Comparison of ENCODE assay signal across 20 cellular contexts in genomic region chr10:33388805-33389204, GRCh38. TPM values are rescaled to one million over a fixed set of nuclear protein-coding genes. Genes with fewer than 3 reads are reported as not detected.
DNase-seq lines count a peak whose midpoint lies in the region; ATAC-seq and TF ChIP-seq lines count a peak whose summit lies in the region.
"Had no signal": no experiment of that assay in that cellular context is flagged by ENCODE, and none has a peak within 500 bp of the region (broad histone marks: within the 10 kb centered on the region; RNA-seq: fewer than 3 reads in every experiment).

No MANE protein-coding gene starts in this region.

- H3K4me1 Mint-ChIP-seq in activated T-cell treated with anti-CD3 and anti-CD28 coated beads, Interleukin-2, amount 50 U/mL, for 72 hours (ENCODE audit: low read depth) = no peaks in the 10 kb centered on the region
- H3K4me1 Mint-ChIP-seq: CD14-positive monocyte; CD8-positive, alpha-beta memory T cell had no signal

- H3K4me1 ChIP-seq in HEK293 (ENCODE audit: control insufficient read depth, insufficient read depth, low read length) = peaks cover 26% of the 10 kb centered on the region
- H3K4me1 ChIP-seq: BE2C; BLaER1 treated with 17β-estradiol and CSF1 and Interleukin-3, amounts not matched to agents 10 nM and 100 nM had no signal

- H3K27me3 Mint-ChIP-seq in activated T-cell treated with anti-CD3 and anti-CD28 coated beads, Interleukin-2, amount 50 U/mL, for 72 hours (ENCODE audit: low read depth) = peaks cover 59% of the 10 kb centered on the region

- no peak for ATAC-seq in activated T-cell treated with anti-CD3 and anti-CD28 coated beads, Interleukin-2, amount 50 U/mL, for 72 hours (replicated peaks in 1 of 2)
- ATAC-seq in sciatic nerve = peak; percentile 79
- ATAC-seq in GM21619 (IDR thresholded peaks at IDR 0.05; ENCODE audit: unreplicated experiment) = no peak
- no peak for ATAC-seq in GM21737 (IDR thresholded peaks at IDR 0.05; ENCODE audit: unreplicated experiment)
- ATAC-seq in GM18858 (IDR thresholded peaks at IDR 0.05; ENCODE audit: unreplicated experiment) = no peak

- POLR2A ChIA-PET in HEK293 (lab: Yijun Ruan, JAX) = no interaction called here

- CTCF ChIA-PET in HEK293 (lab: Yijun Ruan, JAX) = interaction anchor here (0.8 kb wide), 1 partner anchor 8 kb away, joined by 3 read pairs; no protein-coding TSS in a partner anchor

- H3K36me3 ChIP-seq in HEK293 (ENCODE audit: control insufficient read depth in 2 of 2, insufficient read depth in 1 of 2, low read length in 2 of 2) = no peaks in the 10 kb centered on the region
- H3K36me3 ChIP-seq: BE2C; BLaER1 treated with 17β-estradiol and CSF1 and Interleukin-3, amounts not matched to agents 10 nM and 100 nM had no signal

- intact Hi-C loops in sciatic nerve (cut with DNase I) = no loop called here

- no peak for DNase-seq in activated T-cell treated with anti-CD3 and anti-CD28 coated beads, Interleukin-2, amount 50 U/mL, for 72 hours
- DNase-seq in activated T-cell treated with anti-CD3 and anti-CD28 coated beads for 4 hours (no peak), medulla oblongata (ENCODE audit: extremely low spot score) (peak; percentile 3), sciatic nerve (ENCODE audit: low spot score) (no peak)
- DNase-seq: AML-193; BE2C; Calu3; CD4-positive, alpha-beta T cell; CD8-positive, alpha-beta memory T cell; DMS53; DMS79 treated with DMSO at 0.1 percent for 48 hours; H7; HCEC 1CT had no signal

- peaks cover 0 to 2% of the 10 kb centered on the region in 2 donors for H3K36me3 Mint-ChIP-seq in activated T-cell treated with anti-CD3 and anti-CD28 coated beads, Interleukin-2, amount 50 U/mL, for 72 hours (ENCODE audit: insufficient read depth in 2 of 2)
- H3K36me3 Mint-ChIP-seq: CD14-positive monocyte; CD8-positive, alpha-beta memory T cell had no signal

- no peak overlapping the region for H3K4me3 Mint-ChIP-seq in activated T-cell treated with anti-CD3 and anti-CD28 coated beads, Interleukin-2, amount 50 U/mL, for 72 hours
- H3K4me3 Mint-ChIP-seq: CD14-positive monocyte; CD4-positive, alpha-beta T cell; CD8-positive, alpha-beta memory T cell had no signal

- H3K4me3 ChIP-seq in HEK293 (ENCODE audit: low read depth, low read length) = no peak overlapping the region
- H3K4me3 ChIP-seq: BLaER1 treated with 17β-estradiol and CSF1 and Interleukin-3, amounts not matched to agents 10 nM and 100 nM had no signal

- H3K9me3 ChIP-seq in HEK293 (ENCODE audit: control insufficient read depth, insufficient read depth, low read depth, low read length) = no peaks in the 10 kb centered on the region
- H3K9me3 ChIP-seq: BE2C; BLaER1 treated with 17β-estradiol and CSF1 and Interleukin-3, amounts not matched to agents 10 nM and 100 nM had no signal

- no peak overlapping the region; the same call in 1 of the 2 replicates for H3K27ac ChIP-seq in HEK293 (ENCODE audit: extremely low read depth, low read depth, low read length)
- H3K27ac ChIP-seq: 22Rv1; BLaER1 treated with 17β-estradiol and CSF1 and Interleukin-3, amounts not matched to agents 10 nM and 100 nM had no signal

- no peak for TF ChIP-seq CTCF in HEK293 (tag by site-specific recombination; IDR thresholded peaks at IDR 0.05)

- no peaks in the 10 kb centered on the region for H3K9me3 Mint-ChIP-seq in activated T-cell treated with anti-CD3 and anti-CD28 coated beads, Interleukin-2, amount 50 U/mL, for 72 hours
- H3K9me3 Mint-ChIP-seq: CD4-positive, alpha-beta T cell; CD8-positive, alpha-beta memory T cell had no signal

- H3K27ac Mint-ChIP-seq in activated T-cell treated with anti-CD3 and anti-CD28 coated beads, Interleukin-2, amount 50 U/mL, for 72 hours = peak overlapping the region; percentile 23
- H3K27ac Mint-ChIP-seq: CD14-positive monocyte; CD4-positive, alpha-beta T cell; CD8-positive, alpha-beta memory T cell had no signal

TF ChIP-seq in HEK293, 187 proteins besides CTCF, POLR2A, EP300 and RAD21:
- no peak for TF ChIP-seq ZNF423 (tag by site-specific recombination; IDR thresholded peaks at IDR 0.05)
- TF ChIP-seq ZNF837 (tag by site-specific recombination; IDR thresholded peaks at IDR 0.05) = no peak
- no peak for TF ChIP-seq ZBTB7A (tag by site-specific recombination; IDR thresholded peaks at IDR 0.05; ENCODE audit: low read depth)
- TF ChIP-seq MZF1 (tag by site-specific recombination; IDR thresholded peaks at IDR 0.05; ENCODE audit: borderline replicate concordance) = peak; percentile 66; the same call in 1 of the 2 replicates
- no peak for TF ChIP-seq ZNF529 (tag by site-specific recombination; IDR thresholded peaks at IDR 0.05; ENCODE audit: insufficient replicate concordance)

RNA-seq across cellular contexts. Expression of gene NRP1, which starts 54.3 kb away (rescaled TPM):
- total RNA-seq in activated T-cell treated with anti-CD3 and anti-CD28 coated beads, Interleukin-2, amount 50 U/mL, for 72 hours = under 1 TPM; 0.72 to 0.84 TPM
- total RNA-seq in sciatic nerve = 156 TPM

Comparison
In these comparisons a context has a peak if more than half of its experiments do, and no peak if none do; other contexts are left out.
1. RNA of gene NRP1, which starts 54.3 kb away (total RNA-seq): 156 TPM in sciatic nerve (single experiment); 0.72 to 0.84 TPM in activated T-cell treated with anti-CD3 and anti-CD28 coated beads, Interleukin-2, amount 50 U/mL, for 72 hours; every median in the first group is over 10 times any median in the second.